In the genomic region with DNA sequence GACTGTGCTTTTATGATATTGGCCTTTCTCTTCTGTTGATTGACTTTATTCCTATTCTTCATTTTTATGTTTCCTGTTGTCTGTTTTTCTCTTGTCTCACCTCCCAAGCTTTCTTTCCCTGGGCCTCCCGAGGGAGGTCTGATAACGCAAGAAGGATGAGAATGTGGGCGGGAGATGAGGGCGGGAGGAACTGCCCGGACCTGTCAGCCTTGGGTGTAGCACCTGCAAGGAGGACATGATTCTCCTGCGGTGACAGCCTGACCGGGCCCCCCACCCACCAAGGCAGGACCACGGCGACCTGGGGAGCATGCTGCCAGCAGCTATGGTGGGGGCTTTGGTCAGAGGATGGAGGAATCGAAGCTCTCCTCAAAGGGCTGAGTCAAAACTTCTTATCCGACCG, we compare ENCODE assay signal across 17 cellular contexts.
A peak's percentile ranks its signal among the peaks of the same experiment; 100 is the strongest.
DNase-seq lines count a peak whose midpoint lies in the region; ATAC-seq and TF ChIP-seq lines count a peak whose summit lies in the region.
"Had no signal": no experiment of that assay in that cellular context is flagged by ENCODE, and none has a peak within 500 bp of the region (broad histone marks: within the 10 kb centered on the region; RNA-seq: fewer than 3 reads in every experiment).

No MANE protein-coding gene starts in this region.

- H3K9me3 ChIP-seq in left lung: no peaks in the 10 kb centered on the region
- H3K9me3 ChIP-seq: neutrophil had no signal

- peak; percentile 54 for DNase-seq in HPDE6-E6E7 (ENCODE audit: extremely low spot score)
- peak in 1 of 2 donors; percentile 61 for DNase-seq in left lung
- DNase-seq in stimulated activated naive B cell treated with anti-CD40 and anti-IgM and Interleukin-4, amounts not matched to agents 10 μg/mL and 1 μg/mL and 100 μg/mL, for 72 hours: no peak
- DNase-seq in DMS 273 (lab: John Stamatoyannopoulos, UW; ENCODE audit: unreplicated experiment): no peak
- DNase-seq: activated CD4-positive, alpha-beta T cell treated with anti-CD3 and anti-CD28 coated beads for 1 hour; dorsolateral prefrontal cortex; kidney; NCI-H1105; retina had no signal

- H3K36me3 ChIP-seq in left lung: no peaks in the 10 kb centered on the region
- H3K36me3 ChIP-seq: neutrophil had no signal

- no peak overlapping the region for H3K4me3 ChIP-seq in left lung
- H3K4me3 ChIP-seq: PC-9 had no signal

- TF ChIP-seq CTCF in brain (conservative IDR thresholded peaks at IDR 0.05) (no peak), left lung (IDR thresholded peaks at IDR 0.05) (no peak)

- peaks cover 26% of the 10 kb centered on the region for H3K4me1 Mint-ChIP-seq in brain
- peaks cover 61 to 94% of the 10 kb centered on the region in 2 donors for H3K4me1 Mint-ChIP-seq in stimulated activated naive B cell treated with anti-CD40 and anti-IgM and Interleukin-4, amounts not matched to agents 10 μg/mL and 1 μg/mL and 100 μg/mL, for 72 hours
- H3K4me1 Mint-ChIP-seq: activated T-helper 17 cell treated with anti-CD3 and anti-CD28 coated beads, Interleukin-2, amount 50 U/mL, for 72 hours; stimulated activated naive CD8-positive, alpha-beta T cell treated with anti-CD3 and anti-CD28 coated beads, Interleukin-15, amount 100 ng/mL, for 72 hours had no signal

- peak overlapping the region in 3 of 5 experiments; percentile 13 to 83 (median 47) for H3K27ac Mint-ChIP-seq in brain
- peak overlapping the region; percentile 70 for H3K27ac Mint-ChIP-seq in stimulated activated naive B cell treated with anti-CD40 and anti-IgM and Interleukin-4, amounts not matched to agents 10 μg/mL and 1 μg/mL and 100 μg/mL, for 72 hours
- H3K27ac Mint-ChIP-seq: activated T-helper 17 cell treated with anti-CD3 and anti-CD28 coated beads, Interleukin-2, amount 50 U/mL, for 72 hours; stimulated activated naive CD8-positive, alpha-beta T cell treated with anti-CD3 and anti-CD28 coated beads, Interleukin-15, amount 100 ng/mL, for 72 hours had no signal

- H3K27ac ChIP-seq in left lung: peak overlapping the region; percentile 19 to 55
- H3K27ac ChIP-seq: KMS-11, neutrophil, PC-9 had no signal

- intact Hi-C loops in left lung (cut with DNase I): no loop called here

- peaks cover 0 to 2% (median 0%) of the 10 kb centered on the region in 5 experiments for H3K9me3 Mint-ChIP-seq in brain
- H3K9me3 Mint-ChIP-seq in stimulated activated naive B cell treated with anti-CD40 and anti-IgM and Interleukin-4, amounts not matched to agents 10 μg/mL and 1 μg/mL and 100 μg/mL, for 72 hours: no peaks in the 10 kb centered on the region
- H3K9me3 Mint-ChIP-seq: activated T-helper 17 cell treated with anti-CD3 and anti-CD28 coated beads, Interleukin-2, amount 50 U/mL, for 72 hours; stimulated activated naive CD8-positive, alpha-beta T cell treated with anti-CD3 and anti-CD28 coated beads, Interleukin-15, amount 100 ng/mL, for 72 hours had no signal

- no peaks in the 10 kb centered on the region for H3K27me3 ChIP-seq in left lung
- H3K27me3 ChIP-seq: dorsolateral prefrontal cortex had no signal

- ATAC-seq in left lung (no peak), GM19351 (IDR thresholded peaks at IDR 0.05; ENCODE audit: unreplicated experiment) (no peak), HG03175 (IDR thresholded peaks at IDR 0.05; ENCODE audit: unreplicated experiment) (no peak)
- ATAC-seq in stimulated activated naive B cell treated with anti-CD40 and anti-IgM and Interleukin-4, amounts not matched to agents 10 μg/mL and 1 μg/mL and 100 μg/mL, for 72 hours (replicated peaks): no peak

- H3K4me1 ChIP-seq in left lung: peaks cover 4 to 6% of the 10 kb centered on the region in 2 donors

- no peaks in the 10 kb centered on the region for H3K27me3 Mint-ChIP-seq in brain
- no peaks in the 10 kb centered on the region for H3K27me3 Mint-ChIP-seq in stimulated activated naive B cell treated with anti-CD40 and anti-IgM and Interleukin-4, amounts not matched to agents 10 μg/mL and 1 μg/mL and 100 μg/mL, for 72 hours
- H3K27me3 Mint-ChIP-seq: activated T-helper 17 cell treated with anti-CD3 and anti-CD28 coated beads, Interleukin-2, amount 50 U/mL, for 72 hours; stimulated activated naive CD8-positive, alpha-beta T cell treated with anti-CD3 and anti-CD28 coated beads, Interleukin-15, amount 100 ng/mL, for 72 hours had no signal

- H3K4me3 Mint-ChIP-seq in brain: no peak overlapping the region
- H3K4me3 Mint-ChIP-seq in stimulated activated naive B cell treated with anti-CD40 and anti-IgM and Interleukin-4, amounts not matched to agents 10 μg/mL and 1 μg/mL and 100 μg/mL, for 72 hours: peak overlapping the region in 1 of 2 donors; percentile 49
- H3K4me3 Mint-ChIP-seq: activated T-helper 17 cell treated with anti-CD3 and anti-CD28 coated beads, Interleukin-2, amount 50 U/mL, for 72 hours; stimulated activated naive CD8-positive, alpha-beta T cell treated with anti-CD3 and anti-CD28 coated beads, Interleukin-15, amount 100 ng/mL, for 72 hours had no signal

- H3K36me3 Mint-ChIP-seq in brain: peaks cover 7% of the 10 kb centered on the region
- H3K36me3 Mint-ChIP-seq in stimulated activated naive B cell treated with anti-CD40 and anti-IgM and Interleukin-4, amounts not matched to agents 10 μg/mL and 1 μg/mL and 100 μg/mL, for 72 hours: peaks cover 35 to 47% of the 10 kb centered on the region in 2 donors
